Comparison of ENCODE assay signal across 8 cellular contexts in the genomic region with DNA sequence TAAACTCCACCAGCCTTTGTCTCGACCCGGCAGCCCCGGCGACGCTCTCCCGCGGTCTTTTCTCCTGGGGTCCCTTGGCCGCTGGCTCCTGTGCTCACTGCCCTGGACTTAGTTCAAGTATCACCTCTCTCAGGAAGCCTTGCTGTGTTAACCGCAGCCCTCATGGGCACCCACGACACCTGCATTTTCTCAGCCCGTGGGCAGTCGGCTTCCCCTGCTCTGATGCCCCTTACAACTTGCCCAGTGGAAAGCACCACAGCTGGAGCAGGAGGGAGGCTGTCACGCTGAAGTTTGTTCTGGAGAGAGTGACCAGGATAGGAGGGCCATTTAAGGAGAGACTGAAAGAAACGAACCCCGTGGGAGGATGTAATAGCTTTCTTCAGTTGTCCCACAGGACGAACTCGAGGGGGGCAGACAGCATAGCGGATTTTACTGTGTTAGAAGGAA. TPM values are rescaled to one million over a fixed set of nuclear protein-coding genes. Genes with fewer than 3 reads are reported as not detected.
DNase-seq lines count a peak whose midpoint lies in the region; ATAC-seq and TF ChIP-seq lines count a peak whose summit lies in the region.

No MANE protein-coding gene starts in this region.

- in situ Hi-C loops in mammary epithelial cell (cut with MboI; ENCODE audit: low sequenced_read_pairs in 2 of 2) = no loop called here

- dilution Hi-C loops in mammary epithelial cell (cut with HindIII; ENCODE audit: low sequenced_read_pairs) = no loop called here

- H3K27me3 ChIP-seq in mammary epithelial cell (ENCODE audit: insufficient read depth, low read length) (no peaks in the 10 kb centered on the region), right lobe of liver (no peaks in the 10 kb centered on the region), thoracic aorta (replicated peaks; ENCODE audit: insufficient read depth) (no peaks in the 10 kb centered on the region)

- H3K79me2 ChIP-seq in mammary epithelial cell (ENCODE audit: insufficient read depth, low read length) = peaks cover 75% of the 10 kb centered on the region

- peak overlapping the region; percentile 92 for H3K9ac ChIP-seq in mammary epithelial cell (ENCODE audit: insufficient read depth, low read length)

- CTCF ChIA-PET in mammary epithelial cell (lab: Charles Lee; ENCODE audit: low non-redundant PET) = no interaction called here

- no peak for TF ChIP-seq CTCF in mammary epithelial cell (conservative IDR thresholded peaks at IDR 0.05 in 1 of 2, IDR thresholded peaks at IDR 0.05 in 1 of 2; ENCODE audit: extremely low read depth in 1 of 2, insufficient read depth in 1 of 2, low read depth in 1 of 2, low read length in 2 of 2)
- no peak for TF ChIP-seq CTCF in right lobe of liver (IDR thresholded peaks at IDR 0.05)
- TF ChIP-seq CTCF in thoracic aorta (IDR thresholded peaks at IDR 0.05) = no peak

- H3K9me3 ChIP-seq in mammary epithelial cell (replicated peaks; ENCODE audit: insufficient read depth, low read length) (no peaks in the 10 kb centered on the region), right lobe of liver (no peaks in the 10 kb centered on the region), thoracic aorta (no peaks in the 10 kb centered on the region)

- intact Hi-C loops in mammary epithelial cell (cut with micrococcal nuclease) = loop anchor here (1.0 kb wide), 1 partner anchor 68 kb away; no protein-coding TSS in a partner anchor
- intact Hi-C loops in right lobe of liver (cut with DNase I) = no loop called here

- TF ChIP-seq POLR2A in right lobe of liver (IDR thresholded peaks at IDR 0.05) = no peak

- H3K36me3 ChIP-seq in mammary epithelial cell (ENCODE audit: insufficient read depth, low read length) = peaks cover 10% of the 10 kb centered on the region
- H3K36me3 ChIP-seq in right lobe of liver = peaks cover 0 to 6% (median 2%) of the 10 kb centered on the region in 4 donors
- H3K36me3 ChIP-seq in thoracic aorta = peaks cover 2% of the 10 kb centered on the region

- H3K27ac ChIP-seq in mammary epithelial cell (ENCODE audit: insufficient read depth, low read depth, low read length) (peak overlapping the region; percentile 79), right lobe of liver (peak overlapping the region; percentile 64 to 78 (median 74)), thoracic aorta (peak overlapping the region; percentile 82 to 84)

- H3K4me2 ChIP-seq in mammary epithelial cell (ENCODE audit: insufficient read depth, low read depth, low read length) = peak overlapping the region; percentile 88

- 0 out of 2 replicates have a peak, but pooled peaks have one; percentile 12 for TF ChIP-seq EP300 in Ishikawa (IDR thresholded peaks at IDR 0.05; ENCODE audit: borderline replicate concordance)

- peaks cover 23% of the 10 kb centered on the region for H3K4me1 ChIP-seq in mammary epithelial cell (ENCODE audit: insufficient read depth, low read length)
- peaks cover 0 to 30% (median 0%) of the 10 kb centered on the region in 4 donors for H3K4me1 ChIP-seq in right lobe of liver
- peaks cover 7 to 23% of the 10 kb centered on the region in 2 donors for H3K4me1 ChIP-seq in thoracic aorta (ENCODE audit: control insufficient read depth in 1 of 2, low read depth in 2 of 2)

- WGBS in mammary epithelial cell (ENCODE audit: low coverage, missing lambda C conversion rate) = 1% methylated on average over 10 of the region's 18 CpGs
- 2% methylated on average over 18 of the region's 18 CpGs for WGBS in right lobe of liver (ENCODE audit: insufficient coverage, low coverage, low lambda C conversion rate, missing lambda C conversion rate)

- peak overlapping the region; percentile 77 to 96 (median 79) for H3K4me3 ChIP-seq in mammary epithelial cell (replicated peaks in 1 of 3; ENCODE audit: insufficient read depth in 1 of 3, low read depth in 2 of 3, low read length in 3 of 3)
- H3K4me3 ChIP-seq in right lobe of liver = peak overlapping the region; percentile 77 to 83 (median 80)
- H3K4me3 ChIP-seq in thoracic aorta = peak overlapping the region; percentile 88

- DNase-seq in NCI-H748 treated with DMSO at 0.1 percent for 48 hours (lab: John Stamatoyannopoulos, UW) = peak; percentile 42
- DNase-seq in NCI-H748 (lab: John Stamatoyannopoulos, UW; ENCODE audit: unreplicated experiment) = no peak
- DNase-seq in mammary epithelial cell = no peak
- DNase-seq in right lobe of liver = no peak
- DNase-seq in thoracic aorta (ENCODE audit: low spot score) = no peak
- DNase-seq in NOMO-1 treated with DMSO at 0.1 percent for 48 hours (lab: John Stamatoyannopoulos, UW; ENCODE audit: unreplicated experiment) = no peak

- peak overlapping the region; percentile 100 for H2AFZ ChIP-seq in mammary epithelial cell (ENCODE audit: low read depth, low read length)

- no peaks in the 10 kb centered on the region for H4K20me1 ChIP-seq in mammary epithelial cell (ENCODE audit: insufficient read depth, low read length)

- ATAC-seq in GM21737 (IDR thresholded peaks at IDR 0.05; ENCODE audit: unreplicated experiment) = peak; percentile 27
- peak; percentile 48 to 67 (median 50) for ATAC-seq in right lobe of liver
- peak; percentile 59 for ATAC-seq in thoracic aorta (ENCODE audit: insufficient number of reproducible peaks, low FRiP score, low read depth)

- TSS peak; percentile 13 for BruUV-seq in mammary epithelial cell (replicated peaks; lab: Mats Ljungman, UMichigan)

- no peak for TF ChIP-seq RAD21 in Ishikawa (IDR thresholded peaks at IDR 0.05; ENCODE audit: low read depth)

TF ChIP-seq in Ishikawa, 13 proteins besides CTCF, POLR2A, EP300 and RAD21:
- TF ChIP-seq, protein P1, sequence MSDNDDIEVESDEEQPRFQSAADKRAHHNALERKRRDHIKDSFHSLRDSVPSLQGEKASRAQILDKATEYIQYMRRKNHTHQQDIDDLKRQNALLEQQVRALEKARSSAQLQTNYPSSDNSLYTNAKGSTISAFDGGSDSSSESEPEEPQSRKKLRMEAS (IDR thresholded peaks at IDR 0.05) = no peak
- no peak for TF ChIP-seq CEBPB (IDR thresholded peaks at IDR 0.05)
- no peak for TF ChIP-seq TAF1 (IDR thresholded peaks at IDR 0.05; ENCODE audit: low read depth)
- TF ChIP-seq YY1 (IDR thresholded peaks at IDR 0.05; ENCODE audit: low read depth) = no peak
- TF ChIP-seq CREB1 (IDR thresholded peaks at IDR 0.05; ENCODE audit: low read depth) = no peak
- no peak for TF ChIP-seq TEAD4 (IDR thresholded peaks at IDR 0.05)
- no peak for TF ChIP-seq EGR1 (IDR thresholded peaks at IDR 0.05)
- TF ChIP-seq ZBTB7A (IDR thresholded peaks at IDR 0.05; ENCODE audit: low read depth) = no peak
- no peak for TF ChIP-seq REST (IDR thresholded peaks at IDR 0.05; ENCODE audit: low read depth)
- TF ChIP-seq NFIC (IDR thresholded peaks at IDR 0.05) = no peak
- TF ChIP-seq TCF12 (IDR thresholded peaks at IDR 0.05; ENCODE audit: low read depth) = no peak
- TF ChIP-seq FOXM1 (IDR thresholded peaks at IDR 0.05; ENCODE audit: borderline replicate concordance, low read depth) = no peak
- TF ChIP-seq, protein P2, sequence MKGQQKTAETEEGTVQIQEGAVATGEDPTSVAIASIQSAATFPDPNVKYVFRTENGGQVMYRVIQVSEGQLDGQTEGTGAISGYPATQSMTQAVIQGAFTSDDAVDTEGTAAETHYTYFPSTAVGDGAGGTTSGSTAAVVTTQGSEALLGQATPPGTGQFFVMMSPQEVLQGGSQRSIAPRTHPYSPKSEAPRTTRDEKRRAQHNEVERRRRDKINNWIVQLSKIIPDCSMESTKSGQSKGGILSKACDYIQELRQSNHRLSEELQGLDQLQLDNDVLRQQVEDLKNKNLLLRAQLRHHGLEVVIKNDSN (IDR thresholded peaks at IDR 0.05) = no peak

RNA-seq across cellular contexts. Expression of gene STXBP4, which starts 0.4 kb away (rescaled TPM):
- 10 to 100 TPM in 1 of 2 donors, 1 to 10 TPM in 1; 8.0 to 11.7 TPM for total RNA-seq in mammary epithelial cell
- 3.9 TPM for polyA plus RNA-seq in mammary epithelial cell
- 10.6 TPM for polyA minus RNA-seq in mammary epithelial cell
- 10 to 100 TPM in 1 of 6 experiments, 1 to 10 TPM in 5; 2.2 to 14.8 (median 3.7) TPM for total RNA-seq in right lobe of liver
- total RNA-seq in thoracic aorta = 10 to 100 TPM; 12.7 to 31.4 TPM

RNA-seq across cellular contexts. Expression of gene COX11, which starts 0.5 kb away (rescaled TPM):
- total RNA-seq in mammary epithelial cell (10 to 100 TPM; 43.4 to 53.8 TPM), right lobe of liver (10 to 100 TPM; 20.4 to 29.1 (median 24.8) TPM), thoracic aorta (10 to 100 TPM; 52.6 to 61.7 TPM)
- 44.5 TPM for polyA plus RNA-seq in mammary epithelial cell
- polyA minus RNA-seq in mammary epithelial cell = 15.6 TPM
